24 cellular contexts compared by ENCODE assay signal in the genomic region with DNA sequence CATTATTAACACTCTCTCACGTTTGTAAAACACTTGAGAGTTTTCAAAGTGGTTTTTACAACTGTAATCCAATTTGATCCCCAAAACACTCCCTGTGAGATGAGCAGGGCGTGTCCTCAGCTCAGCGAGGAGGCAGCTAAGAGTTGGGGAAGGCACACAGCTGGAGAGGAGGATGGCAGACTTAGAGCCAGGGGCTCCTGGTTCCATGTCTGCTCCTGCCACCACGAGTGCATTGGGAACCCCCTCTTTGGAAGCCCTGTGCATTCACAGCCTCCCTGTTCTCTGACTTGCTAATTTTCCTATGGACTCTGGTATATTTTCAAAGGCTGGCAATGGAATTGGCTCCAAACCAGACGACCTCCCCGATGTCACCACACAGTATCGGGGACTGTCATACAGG.
DNase-seq lines count a peak whose midpoint lies in the region; ATAC-seq, FAIRE-seq and TF ChIP-seq lines count a peak whose summit lies in the region.
"Had no signal": no experiment of that assay in that cellular context is flagged by ENCODE, and none has a peak within 500 bp of the region (broad histone marks: within the 10 kb centered on the region; RNA-seq: fewer than 3 reads in every experiment).

No MANE protein-coding gene starts in this region.

- no peaks in the 10 kb centered on the region for H3K36me3 ChIP-seq in kidney (ENCODE audit: control insufficient read depth in 1 of 2, insufficient read depth in 2 of 2, low read length in 2 of 2)
- no peaks in the 10 kb centered on the region for H3K36me3 ChIP-seq in uterus
- no peaks in the 10 kb centered on the region for H3K36me3 ChIP-seq in right atrium auricular region
- H3K36me3 ChIP-seq: SJCRH30, vagina had no signal

- H3K27ac ChIP-seq in VCaP (peak overlapping the region; percentile 66; the same call in 1 of the 2 replicates), kidney (ENCODE audit: low read depth in 2 of 2, low read length in 2 of 2) (no peak overlapping the region), uterus (peak overlapping the region; percentile 94 to 98), right atrium auricular region (no peak overlapping the region)
- H3K27ac ChIP-seq: SJCRH30 had no signal

- no peak overlapping the region for H3K9ac ChIP-seq in kidney (ENCODE audit: low read length in 2 of 2)

- DNase-seq in activated effector memory CD4-positive, alpha-beta T cell treated with anti-CD3 and anti-CD28 coated beads, Interleukin-2, amount 50 U/mL, for 16 hours, result peak; percentile 59
- DNase-seq in activated effector memory CD4-positive, alpha-beta T cell treated with Interleukin-2 at 50 U/mL for 16 hours, result no peak
- DNase-seq in kidney, result peak; percentile 41
- peak in 1 of 2 donors; percentile 17 for DNase-seq in uterus
- DNase-seq in right atrium auricular region (ENCODE audit: low spot score), result no peak
- DNase-seq in putamen (ENCODE audit: low spot score), result no peak
- DNase-seq: activated CD4-positive, alpha-beta T cell treated with anti-CD3 and anti-CD28 coated beads for 48 hours; caudate nucleus; CD8-positive, alpha-beta T cell; DMS 273 treated with DMSO at 0.1 percent for 48 hours; erythroblast; H7; mucosa of descending colon; NCI-H1930; NCI-H69; stimulated activated naive CD4-positive, alpha-beta T cell; T-helper 9 cell had no signal

- H3K27me3 ChIP-seq in uterus, result no peaks in the 10 kb centered on the region
- no peaks in the 10 kb centered on the region for H3K27me3 ChIP-seq in right atrium auricular region
- H3K27me3 ChIP-seq: SJCRH30, vagina had no signal

- intact Hi-C loops in kidney (cut with DNase I) (no loop called here), uterus (cut with DNase I; ENCODE audit: low total_unique reads) (loop anchor here (2.0 to 10.0 kb wide), 2 partner anchors 27 to 161 kb away; a partner anchor contains a TSS)

- TF ChIP-seq CTCF in VCaP (conservative IDR thresholded peaks at IDR 0.05) (no peak), kidney (IDR thresholded peaks at IDR 0.05; ENCODE audit: borderline replicate concordance, extremely low read depth, insufficient read depth) (no peak), uterus (IDR thresholded peaks at IDR 0.05) (no peak), right atrium auricular region (IDR thresholded peaks at IDR 0.05) (no peak)

- no peak for FAIRE-seq in kidney (lab: Jason Lieb, UNC)
- FAIRE-seq: astrocyte had no signal

- ATAC-seq in HG02763 (IDR thresholded peaks at IDR 0.05; ENCODE audit: unreplicated experiment), result no peak

- H3K9me3 ChIP-seq in kidney (ENCODE audit: control insufficient read depth in 1 of 2, low read length in 2 of 2) (no peaks in the 10 kb centered on the region), uterus (no peaks in the 10 kb centered on the region), right atrium auricular region (no peaks in the 10 kb centered on the region)
- H3K9me3 ChIP-seq: mucosa of descending colon, SJCRH30, vagina had no signal

- no peak for TF ChIP-seq POLR2A in uterus (IDR thresholded peaks at IDR 0.05)

- H3K4me1 ChIP-seq in kidney (ENCODE audit: control insufficient read depth in 1 of 2, insufficient read depth in 1 of 2, low read depth in 1 of 2, low read length in 2 of 2), result peaks cover 7 to 11% of the 10 kb centered on the region in 2 donors
- no peaks in the 10 kb centered on the region for H3K4me1 ChIP-seq in uterus
- peaks cover 0 to 28% of the 10 kb centered on the region in 2 donors for H3K4me1 ChIP-seq in right atrium auricular region
- H3K4me1 ChIP-seq: vagina had no signal

- H3K4me3 ChIP-seq in kidney (ENCODE audit: low read length in 2 of 2) (no peak overlapping the region), uterus (no peak overlapping the region), right atrium auricular region (no peak overlapping the region)
- H3K4me3 ChIP-seq: lung, mucosa of descending colon, skin epidermis, vagina had no signal

Comparison
In these comparisons a context has a peak if more than half of its experiments do, and no peak if none do; other contexts are left out.
1. DNase-seq: peak in activated effector memory CD4-positive, alpha-beta T cell treated with anti-CD3 and anti-CD28 coated beads, Interleukin-2, amount 50 U/mL, for 16 hours (single experiment) and kidney (single experiment); none in activated effector memory CD4-positive, alpha-beta T cell treated with Interleukin-2 at 50 U/mL for 16 hours (single experiment), right atrium auricular region (single experiment) and putamen (single experiment).
2. H3K27ac ChIP-seq: peak in VCaP (single experiment) and uterus (2 of 2); none in kidney (0 of 2) and right atrium auricular region (0 of 2).